Comparison of ENCODE assay signal across 8 cellular contexts in genomic region chr1:56424744-56425493, GRCh38.
DNase-seq lines count a peak whose midpoint lies in the region; ATAC-seq and TF ChIP-seq lines count a peak whose summit lies in the region.

No MANE protein-coding gene starts in this region.

- H3T11ph ChIP-seq in H9 (ENCODE audit: low read length) = no peak overlapping the region

- no peak overlapping the region for H2BK120ac ChIP-seq in H9 (ENCODE audit: low read depth, low read length, poor library complexity, severe bottlenecking)

- intact Hi-C loops in aorta (cut with DNase I) = no loop called here

- no peak overlapping the region for H3K23ac ChIP-seq in H9 (ENCODE audit: insufficient read length, low read depth, low read length)

- H3K36me3 Mint-ChIP-seq in H9 (ENCODE audit: insufficient read depth in 1 of 3, low read depth in 3 of 3) = no peaks in the 10 kb centered on the region; a peak in 1 of 7 replicates

- peaks cover 17 to 18% of the 10 kb centered on the region in 2 experiments for H3K4me1 Mint-ChIP-seq in H9

- H3K36me3 ChIP-seq in WERI-Rb-1 (no peaks in the 10 kb centered on the region), aorta (ENCODE audit: control insufficient read depth in 1 of 2, insufficient read depth in 2 of 2, low read length in 1 of 2) (no peaks in the 10 kb centered on the region)

- ATAC-seq in aorta (ENCODE audit: low FRiP score) (no peak), GM21786 (IDR thresholded peaks at IDR 0.05; ENCODE audit: unreplicated experiment) (no peak)

- H2BK15ac ChIP-seq in H9 (ENCODE audit: low read depth, low read length) = no peak overlapping the region

- no peak overlapping the region for H2AK5ac ChIP-seq in H9 (ENCODE audit: insufficient read length, low read length)

- no peaks in the 10 kb centered on the region for H3K23me2 ChIP-seq in H9 (ENCODE audit: insufficient read length, low read depth, low read length, poor library complexity, severe bottlenecking)

- peaks cover 0 to 2% of the 10 kb centered on the region in 2 donors for H3K4me1 ChIP-seq in aorta (ENCODE audit: control insufficient read depth in 1 of 2, insufficient read depth in 2 of 2, low read length in 2 of 2)
- no peaks in the 10 kb centered on the region for H3K4me1 ChIP-seq in H9 (ENCODE audit: insufficient read depth, low read length)

- no peak overlapping the region for H3K18ac ChIP-seq in H9 (ENCODE audit: insufficient read length, low read depth, low read length)

- TF ChIP-seq CTCF in WERI-Rb-1 (IDR thresholded peaks at IDR 0.05; ENCODE audit: low read depth, low read length) (no peak), H9 (conservative IDR thresholded peaks at IDR 0.05) (no peak)

- H2BK12ac ChIP-seq in H9 (ENCODE audit: insufficient read length, low read depth, low read length) = no peak overlapping the region

- no peaks in the 10 kb centered on the region for H3K79me1 ChIP-seq in H9 (ENCODE audit: insufficient read depth, low read depth, low read length, poor library complexity, severe bottlenecking)

- H3K27ac ChIP-seq in WERI-Rb-1 = peak overlapping the region; percentile 42
- no peak overlapping the region for H3K27ac ChIP-seq in aorta (ENCODE audit: low read depth in 1 of 2, low read length in 2 of 2)
- no peak overlapping the region for H3K27ac ChIP-seq in H9 (ENCODE audit: insufficient read length, low read depth, low read length)

- H3K4me2 ChIP-seq in H9 (ENCODE audit: insufficient read depth, insufficient read length, low read length) = no peak overlapping the region

- H2BK5ac ChIP-seq in H9 (ENCODE audit: insufficient read length, low read length) = no peak overlapping the region

- H4K91ac ChIP-seq in H9 (ENCODE audit: insufficient read length, low read depth, low read length) = no peak overlapping the region

- H3K56ac ChIP-seq in H9 (ENCODE audit: insufficient read length, low read depth, low read length) = no peak overlapping the region

- H3K9ac ChIP-seq in H9 (ENCODE audit: extremely low read depth, insufficient read length, low read length) = no peak overlapping the region

- no peak overlapping the region for H3K4ac ChIP-seq in H9 (ENCODE audit: low read depth, low read length)

- H3K27me3 Mint-ChIP-seq in H9 (ENCODE audit: low read depth) = peaks cover 8% of the 10 kb centered on the region

- no peaks in the 10 kb centered on the region; a peak in 1 of 5 replicates for H3K9me3 Mint-ChIP-seq in H9

- no peaks in the 10 kb centered on the region for H3K79me2 ChIP-seq in H9 (ENCODE audit: insufficient read depth, low read length)

- H3K4me3 ChIP-seq in WERI-Rb-1 (ENCODE audit: low read depth, low read length) (no peak overlapping the region), aorta (ENCODE audit: low read length in 2 of 2) (no peak overlapping the region)

- H3K9me3 ChIP-seq in WERI-Rb-1 (ENCODE audit: severe bottlenecking) = peaks cover 12% of the 10 kb centered on the region
- H3K9me3 ChIP-seq in aorta (ENCODE audit: control insufficient read depth, low read length) = no peaks in the 10 kb centered on the region
- no peaks in the 10 kb centered on the region for H3K9me3 ChIP-seq in H9 (ENCODE audit: control insufficient read depth, low read depth, low read length)

- DNase-seq in stimulated activated CD4-positive, alpha-beta T cell treated with anti-CD3 and anti-CD28 coated beads, Interleukin-15, amount 100 ng/mL, for 24 hours = peak; percentile 10
- DNase-seq in stimulated activated CD4-positive, alpha-beta T cell treated with anti-CD3 and anti-CD28 coated beads, Interleukin-2, amount 100 ng/mL, for 48 hours = no peak
- DNase-seq in WERI-Rb-1 (peak; percentile 81), iris pigment epithelial cell (ENCODE audit: low read depth) (peak; percentile 73), aorta (peak; percentile 69 to 85), H9 (no peak), UCSD-AML1 (lab: John Stamatoyannopoulos, UW; ENCODE audit: unreplicated experiment) (no peak)

- no peak overlapping the region for H4K5ac ChIP-seq in H9 (ENCODE audit: insufficient read length, low read depth, low read length)

- no peak overlapping the region for H3K4me3 Mint-ChIP-seq in H9

- WGBS in aorta, 2 donors = 65 to 77% methylated on average over 6 of the region's 6 CpGs
- WGBS in H9 (ENCODE audit: extremely low coverage, insufficient read length, low lambda C conversion rate) = no CpG with 5 or more reads among the region's 6 CpGs

- H3K27me3 ChIP-seq in WERI-Rb-1 (ENCODE audit: insufficient read depth, low read depth, severe bottlenecking) (no peaks in the 10 kb centered on the region), aorta (ENCODE audit: control insufficient read depth in 1 of 2, insufficient read depth in 2 of 2, low read length in 1 of 2) (no peaks in the 10 kb centered on the region), H9 (ENCODE audit: insufficient read depth, low read length) (no peaks in the 10 kb centered on the region)

- no peak overlapping the region for H2AFZ ChIP-seq in H9 (ENCODE audit: low read length)

- H4K20me1 ChIP-seq in H9 (ENCODE audit: control insufficient read depth, insufficient read depth, insufficient read length) = no peaks in the 10 kb centered on the region

- no peak overlapping the region for H3K14ac ChIP-seq in H9 (ENCODE audit: insufficient read depth, low read length)

- H2BK20ac ChIP-seq in H9 (ENCODE audit: low read depth, low read length, poor library complexity, severe bottlenecking) = no peak overlapping the region

- no peak overlapping the region for H4K8ac ChIP-seq in H9 (replicated peaks; ENCODE audit: insufficient read length, low read depth, low read length)

- peak overlapping the region in 1 of 3 experiments; percentile 76; a peak in 3 of 7 replicates for H3K27ac Mint-ChIP-seq in H9

Comparison
In these comparisons a context has a peak if more than half of its experiments do, and no peak if none do; other contexts are left out.
1. DNase-seq: peak in stimulated activated CD4-positive, alpha-beta T cell treated with anti-CD3 and anti-CD28 coated beads, Interleukin-15, amount 100 ng/mL, for 24 hours (single experiment), WERI-Rb-1 (single experiment), iris pigment epithelial cell (single experiment) and aorta (2 of 2); none in stimulated activated CD4-positive, alpha-beta T cell treated with anti-CD3 and anti-CD28 coated beads, Interleukin-2, amount 100 ng/mL, for 48 hours (0 of 2), H9 (single experiment) and UCSD-AML1 (single experiment).